In the genomic region with DNA sequence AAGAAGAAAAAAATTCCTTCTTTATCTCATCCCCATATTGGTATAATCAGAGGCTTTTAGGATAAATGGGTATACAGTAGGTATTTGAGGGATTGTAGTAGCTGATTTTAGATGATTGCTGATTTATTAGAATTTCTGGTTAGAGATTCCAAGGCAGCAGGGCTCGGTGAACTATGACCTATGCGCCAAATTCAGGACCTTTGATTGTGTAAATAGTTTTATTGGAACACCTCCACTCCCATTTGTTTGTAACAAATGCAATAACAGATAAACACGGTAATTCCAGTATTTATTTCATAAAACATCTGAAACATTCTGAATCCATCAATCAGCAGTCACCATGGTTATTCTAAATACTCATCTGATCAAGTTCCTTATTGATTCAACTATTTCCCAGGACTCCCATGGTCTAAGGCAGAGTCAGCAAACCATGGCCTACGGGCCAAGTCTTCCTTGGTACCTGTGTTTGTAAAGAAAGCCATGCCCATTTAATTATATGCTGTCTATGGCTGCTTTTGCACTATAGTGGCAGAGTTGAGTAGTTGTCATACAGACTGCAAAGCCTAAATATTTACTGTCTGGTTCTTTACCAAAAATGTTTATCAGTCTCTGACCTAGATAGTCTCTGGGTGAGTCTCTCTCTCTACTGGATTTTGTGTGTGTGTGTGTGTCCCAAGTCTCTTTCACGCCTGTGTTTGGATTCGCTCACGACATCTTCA, we compare ENCODE assay signal across 13 cellular contexts. TPM values are rescaled to one million over a fixed set of nuclear protein-coding genes. Genes with fewer than 3 reads are reported as not detected.
DNase-seq lines count a peak whose midpoint lies in the region; ATAC-seq and TF ChIP-seq lines count a peak whose summit lies in the region.
"Had no signal": no experiment of that assay in that cellular context is flagged by ENCODE, and none has a peak within 500 bp of the region (broad histone marks: within the 10 kb centered on the region; RNA-seq: fewer than 3 reads in every experiment).

No MANE protein-coding gene starts in this region.

- peaks cover 36% of the 10 kb centered on the region for H3K4me1 Mint-ChIP-seq in T-helper 2 cell treated with Interferon-gamma antibody and Interleukin-4, amounts not matched to agents 5 μg/mL and 100 μg/mL, for 36 hours (ENCODE audit: low read depth)
- peaks cover 93% of the 10 kb centered on the region for H3K4me1 Mint-ChIP-seq in CD8-positive, alpha-beta T cell (ENCODE audit: low read depth)
- peaks cover 88% of the 10 kb centered on the region for H3K4me1 Mint-ChIP-seq in activated CD8-positive, alpha-beta T cell treated with anti-CD3 and anti-CD28 coated beads for 36 hours (ENCODE audit: low read depth)
- peaks cover 66 to 89% (median 86%) of the 10 kb centered on the region in 3 donors for H3K4me1 Mint-ChIP-seq in naive B cell

- H3K4me3 ChIP-seq in CD8-positive, alpha-beta T cell (ENCODE audit: low read depth, low read length): peak overlapping the region; percentile 22
- H3K4me3 ChIP-seq: left lung had no signal

- H3K27ac ChIP-seq in CD8-positive, alpha-beta T cell (ENCODE audit: low read depth, low read length): no peak overlapping the region
- H3K27ac ChIP-seq: left lung, VCaP had no signal

- no peak for TF ChIP-seq CTCF in CD8-positive, alpha-beta T cell (IDR thresholded peaks at IDR 0.05)
- TF ChIP-seq CTCF in activated CD8-positive, alpha-beta T cell treated with anti-CD3 and anti-CD28 coated beads for 36 hours (IDR thresholded peaks at IDR 0.05): no peak

- H3K4me1 ChIP-seq in CD8-positive, alpha-beta T cell (ENCODE audit: insufficient read depth, low read length): peaks cover 83% of the 10 kb centered on the region

- POLR2A ChIA-PET in CD8-positive, alpha-beta T cell (lab: Charles Lee): no interaction called here
- POLR2A ChIA-PET in activated CD8-positive, alpha-beta T cell treated with anti-CD3 and anti-CD28 coated beads for 36 hours (lab: Charles Lee): no interaction called here

- intact Hi-C loops in CD8-positive, alpha-beta T cell (cut with DNase I, micrococcal nuclease): loop anchor here (1.0 to 5.0 kb wide), 2 partner anchors 11 to 34 kb away; no protein-coding TSS in a partner anchor
- intact Hi-C loops in activated CD8-positive, alpha-beta T cell treated with anti-CD3 and anti-CD28 coated beads for 36 hours (cut with micrococcal nuclease): loop anchor here (10.0 kb wide), 1 partner anchor 157 kb away; no protein-coding TSS in a partner anchor

- CTCF ChIA-PET in CD8-positive, alpha-beta T cell (lab: Charles Lee): interaction anchor here (2.1 to 5.7 kb wide), 3 partner anchors 13 to 139 kb away, joined by 8 to 38 read pairs (median 13); no protein-coding TSS in a partner anchor
- CTCF ChIA-PET in activated CD8-positive, alpha-beta T cell treated with anti-CD3 and anti-CD28 coated beads for 36 hours (lab: Charles Lee): interaction anchor here (0.8 to 2.9 kb wide), 2 partner anchors 13 to 15 kb away, joined by 3 to 13 read pairs; no protein-coding TSS in a partner anchor

- peak overlapping the region; percentile 36 for H3K27ac Mint-ChIP-seq in T-helper 2 cell treated with Interferon-gamma antibody and Interleukin-4, amounts not matched to agents 5 μg/mL and 100 μg/mL, for 36 hours
- H3K27ac Mint-ChIP-seq in CD8-positive, alpha-beta T cell: peak overlapping the region; percentile 85
- H3K27ac Mint-ChIP-seq in activated CD8-positive, alpha-beta T cell treated with anti-CD3 and anti-CD28 coated beads for 36 hours: peak overlapping the region; percentile 76
- H3K27ac Mint-ChIP-seq in naive B cell: peak overlapping the region; percentile 74 to 100 (median 100)

- H3K4me3 Mint-ChIP-seq in T-helper 2 cell treated with Interferon-gamma antibody and Interleukin-4, amounts not matched to agents 5 μg/mL and 100 μg/mL, for 36 hours: peak overlapping the region; percentile 53
- peak overlapping the region; percentile 48 for H3K4me3 Mint-ChIP-seq in CD8-positive, alpha-beta T cell
- H3K4me3 Mint-ChIP-seq in activated CD8-positive, alpha-beta T cell treated with anti-CD3 and anti-CD28 coated beads for 36 hours: no peak overlapping the region
- H3K4me3 Mint-ChIP-seq in naive B cell: peak overlapping the region; percentile 60 to 92 (median 82)

- H3K27me3 ChIP-seq in CD8-positive, alpha-beta T cell (ENCODE audit: insufficient read depth, low read length): no peaks in the 10 kb centered on the region
- H3K27me3 ChIP-seq: left lung had no signal

- H3K27me3 Mint-ChIP-seq in T-helper 2 cell treated with Interferon-gamma antibody and Interleukin-4, amounts not matched to agents 5 μg/mL and 100 μg/mL, for 36 hours (ENCODE audit: low read depth): peaks cover 51% of the 10 kb centered on the region
- H3K27me3 Mint-ChIP-seq in CD8-positive, alpha-beta T cell (ENCODE audit: low read depth): no peaks in the 10 kb centered on the region
- no peaks in the 10 kb centered on the region for H3K27me3 Mint-ChIP-seq in activated CD8-positive, alpha-beta T cell treated with anti-CD3 and anti-CD28 coated beads for 36 hours
- H3K27me3 Mint-ChIP-seq in naive B cell: no peaks in the 10 kb centered on the region

- H3K36me3 Mint-ChIP-seq in T-helper 2 cell treated with Interferon-gamma antibody and Interleukin-4, amounts not matched to agents 5 μg/mL and 100 μg/mL, for 36 hours (ENCODE audit: low read depth): peaks cover 5% of the 10 kb centered on the region
- H3K36me3 Mint-ChIP-seq in CD8-positive, alpha-beta T cell: peaks cover 22% of the 10 kb centered on the region
- H3K36me3 Mint-ChIP-seq in activated CD8-positive, alpha-beta T cell treated with anti-CD3 and anti-CD28 coated beads for 36 hours (ENCODE audit: low read depth): peaks cover 29% of the 10 kb centered on the region
- H3K36me3 Mint-ChIP-seq in naive B cell: peaks cover 8 to 22% of the 10 kb centered on the region in 2 donors

- H3K9me3 ChIP-seq in CD8-positive, alpha-beta T cell (ENCODE audit: low read length): no peaks in the 10 kb centered on the region
- H3K9me3 ChIP-seq: left lung had no signal

- DNase-seq in T-helper 2 cell treated with Interferon-gamma antibody and Interleukin-4, amounts not matched to agents 5 μg/mL and 100 μg/mL, for 36 hours (ENCODE audit: low spot score): no peak
- no peak for DNase-seq in T-helper 2 cell
- no peak for DNase-seq in CD8-positive, alpha-beta T cell
- DNase-seq in activated CD8-positive, alpha-beta T cell treated with anti-CD3 and anti-CD28 coated beads for 36 hours: no peak
- no peak for DNase-seq in naive B cell
- DNase-seq: dermis blood vessel endothelial cell; GF-D8; left lung; stimulated activated CD4-positive, alpha-beta T cell treated with anti-CD3 and anti-CD28 coated beads, Interleukin-2, amount 100 ng/mL, for 48 hours had no signal

- H3K36me3 ChIP-seq in CD8-positive, alpha-beta T cell (ENCODE audit: insufficient read depth, low read length): no peaks in the 10 kb centered on the region

- ATAC-seq in CD8-positive, alpha-beta T cell: peak; percentile 56
- ATAC-seq in activated CD8-positive, alpha-beta T cell treated with anti-CD3 and anti-CD28 coated beads for 36 hours: no peak
- ATAC-seq in naive B cell (ENCODE audit: low read depth in 2 of 2) (no peak), HG03354 (IDR thresholded peaks at IDR 0.05; ENCODE audit: poor library complexity, severe bottlenecking, unreplicated experiment) (no peak), GM21619 (IDR thresholded peaks at IDR 0.05; ENCODE audit: unreplicated experiment) (no peak), HG02588 (IDR thresholded peaks at IDR 0.05; ENCODE audit: unreplicated experiment) (no peak)
- ATAC-seq: left lung had no signal

- no peaks in the 10 kb centered on the region for H3K9me3 Mint-ChIP-seq in T-helper 2 cell treated with Interferon-gamma antibody and Interleukin-4, amounts not matched to agents 5 μg/mL and 100 μg/mL, for 36 hours
- H3K9me3 Mint-ChIP-seq in CD8-positive, alpha-beta T cell: no peaks in the 10 kb centered on the region
- H3K9me3 Mint-ChIP-seq in activated CD8-positive, alpha-beta T cell treated with anti-CD3 and anti-CD28 coated beads for 36 hours: no peaks in the 10 kb centered on the region
- H3K9me3 Mint-ChIP-seq in naive B cell: no peaks in the 10 kb centered on the region

RNA-seq across cellular contexts. Expression of gene MGAT5, which starts 4.3 kb away (rescaled TPM):
- total RNA-seq in CD8-positive, alpha-beta T cell: 10 to 100 TPM; 49.6 to 52.9 TPM
- 10 to 100 TPM; 36.9 to 42.2 TPM for total RNA-seq in activated CD8-positive, alpha-beta T cell treated with anti-CD3 and anti-CD28 coated beads for 36 hours
- polyA plus RNA-seq in naive B cell (ENCODE audit: low read depth in 6 of 6): 10 to 100 TPM in 5 of 6 donors, 1 to 10 TPM in 1; 9.7 to 41.3 (median 29.6) TPM

Comparison
In these comparisons a context has a peak if more than half of its experiments do, and no peak if none do; other contexts are left out.
1. H3K27ac Mint-ChIP-seq: peak in every context shown above with its lines; median percentile 100 in naive B cell; 85 in CD8-positive, alpha-beta T cell; 76 in activated CD8-positive, alpha-beta T cell treated with anti-CD3 and anti-CD28 coated beads for 36 hours; 36 in T-helper 2 cell treated with Interferon-gamma antibody and Interleukin-4, amounts not matched to agents 5 μg/mL and 100 μg/mL, for 36 hours.